In the genomic region with DNA sequence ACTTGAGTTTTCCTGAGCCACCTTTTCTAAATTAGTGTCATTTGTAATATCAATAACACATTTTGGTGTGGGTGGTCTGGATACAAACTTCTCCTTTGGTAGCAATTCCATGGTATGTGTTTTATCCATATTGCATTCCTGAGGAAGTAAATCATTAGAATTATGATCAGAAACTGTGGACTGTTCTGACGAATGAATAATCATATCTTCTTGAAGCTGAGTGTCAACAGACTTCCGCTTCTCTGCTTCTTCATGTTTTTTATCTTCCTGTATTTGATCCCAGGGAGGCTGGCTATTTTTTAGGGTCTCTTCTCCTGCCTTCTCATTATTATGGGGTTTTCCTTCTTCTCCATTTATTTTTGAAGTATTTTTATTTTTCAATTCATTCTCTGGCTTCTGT, we compare ENCODE assay signal across 15 cellular contexts.
A peak's percentile ranks its signal among the peaks of the same experiment; 100 is the strongest.
DNase-seq lines count a peak whose midpoint lies in the region; ATAC-seq, FAIRE-seq and TF ChIP-seq lines count a peak whose summit lies in the region.
"Had no signal": no experiment of that assay in that cellular context is flagged by ENCODE, and none has a peak within 500 bp of the region (broad histone marks: within the 10 kb centered on the region; RNA-seq: fewer than 3 reads in every experiment).

No MANE protein-coding gene starts in this region.

- H3K4me3 ChIP-seq in mammary epithelial cell (replicated peaks in 1 of 3; ENCODE audit: insufficient read depth in 1 of 3, low read depth in 2 of 3, low read length in 3 of 3) = no peak overlapping the region
- H3K4me3 ChIP-seq in osteoblast (ENCODE audit: insufficient read depth, low read length) = no peak overlapping the region
- H3K4me3 ChIP-seq in small intestine (ENCODE audit: low read depth in 1 of 2, low read length in 2 of 2) = no peak overlapping the region
- H3K4me3 ChIP-seq: PC-9, tibial artery had no signal

- intact Hi-C loops in activated CD8-positive, alpha-beta T cell treated with anti-CD3 and anti-CD28 coated beads for 36 hours (cut with micrococcal nuclease) = no loop called here
- intact Hi-C loops in mammary epithelial cell (cut with micrococcal nuclease) = no loop called here

- BruUV-seq in mammary epithelial cell (replicated peaks; lab: Mats Ljungman, UMichigan) = TSS peak; percentile 58

- H3K4me3 Mint-ChIP-seq in activated CD8-positive, alpha-beta T cell treated with anti-CD3 and anti-CD28 coated beads for 36 hours = no peak overlapping the region
- no peak overlapping the region for H3K4me3 Mint-ChIP-seq in activated CD8-positive, alpha-beta T cell treated with anti-CD3 and anti-CD28 coated beads, Interleukin-2, amount 10 ng/mL, durations not matched to agents 7 days and 5 days
- H3K4me3 Mint-ChIP-seq in IgD-negative memory B cell = no peak overlapping the region
- H3K4me3 Mint-ChIP-seq: natural killer cell treated with Interleukin-12 subunit alpha and Interleukin-12 subunit beta and Interleukin-15 and Interleukin-18, amount 100 ng/mL, for 72 hours had no signal

- peak overlapping the region; percentile 34 for H3K27ac Mint-ChIP-seq in activated CD8-positive, alpha-beta T cell treated with anti-CD3 and anti-CD28 coated beads for 36 hours
- H3K27ac Mint-ChIP-seq in activated CD8-positive, alpha-beta T cell treated with anti-CD3 and anti-CD28 coated beads, Interleukin-2, amount 10 ng/mL, durations not matched to agents 7 days and 5 days = no peak overlapping the region
- peak overlapping the region; percentile 1 to 91 (median 87) for H3K27ac Mint-ChIP-seq in IgD-negative memory B cell

- dilution Hi-C loops in mammary epithelial cell (cut with HindIII; ENCODE audit: low sequenced_read_pairs) = no loop called here

- FAIRE-seq in small intestine (lab: Jason Lieb, UNC) = no peak

- H3K36me3 ChIP-seq in mammary epithelial cell (ENCODE audit: insufficient read depth, low read length) (peaks cover 32% of the 10 kb centered on the region), osteoblast (ENCODE audit: insufficient read depth, low read length) (peaks cover 32% of the 10 kb centered on the region), small intestine (ENCODE audit: control insufficient read depth in 2 of 2, insufficient read depth in 2 of 2, low read length in 2 of 2) (peaks cover 0 to 12% of the 10 kb centered on the region in 2 donors)

- H3K27ac ChIP-seq in mammary epithelial cell (ENCODE audit: insufficient read depth, low read depth, low read length) (no peak overlapping the region), osteoblast (ENCODE audit: low read depth, low read length) (peak overlapping the region; percentile 64), small intestine (ENCODE audit: low read depth in 1 of 2, low read length in 1 of 2) (no peak overlapping the region)
- H3K27ac ChIP-seq: PC-9 had no signal

- no peak overlapping the region for H2AFZ ChIP-seq in mammary epithelial cell (ENCODE audit: low read depth, low read length)
- H2AFZ ChIP-seq in osteoblast (ENCODE audit: low read length) = no peak overlapping the region
- H2AFZ ChIP-seq: PC-9 had no signal

- H3K27me3 ChIP-seq in mammary epithelial cell (ENCODE audit: insufficient read depth, low read length) (no peaks in the 10 kb centered on the region), osteoblast (ENCODE audit: insufficient read depth, low read length) (no peaks in the 10 kb centered on the region), small intestine (ENCODE audit: control insufficient read depth in 2 of 2, insufficient read depth in 2 of 2, low read length in 2 of 2) (no peaks in the 10 kb centered on the region)
- H3K27me3 ChIP-seq: tibial artery had no signal

- no peak for DNase-seq in activated CD8-positive, alpha-beta T cell treated with anti-CD3 and anti-CD28 coated beads for 36 hours
- DNase-seq in activated CD8-positive, alpha-beta T cell treated with anti-CD3 and anti-CD28 coated beads, Interleukin-2, amount 10 ng/mL, durations not matched to agents 7 days and 5 days = no peak
- DNase-seq in mammary epithelial cell (no peak), osteoblast (ENCODE audit: insufficient read length, low spot score, missing footprints) (no peak), small intestine (no peak), dermis blood vessel endothelial cell (no peak), T1000 (lab: John Stamatoyannopoulos, UW) (no peak)
- DNase-seq: GDM1, left ventricle myocardium superior, NCI-H146, NCI-H510A treated with DMSO at 0.1 percent for 48 hours, PC-9, tibial artery had no signal

- CTCF ChIA-PET in activated CD8-positive, alpha-beta T cell treated with anti-CD3 and anti-CD28 coated beads for 36 hours (lab: Charles Lee) = interaction anchor here (1.3 to 4.1 kb wide), 4 partner anchors 23 to 506 kb away, joined by 3 to 23 read pairs (median 8); no protein-coding TSS in a partner anchor
- CTCF ChIA-PET in activated CD8-positive, alpha-beta T cell treated with anti-CD3 and anti-CD28 coated beads, Interleukin-2, amount 10 ng/mL, durations not matched to agents 7 days and 5 days (lab: Charles Lee) = interaction anchor here (1.3 to 4.9 kb wide), 5 partner anchors 11 to 506 kb away, joined by 5 to 50 read pairs (median 11); no protein-coding TSS in a partner anchor
- CTCF ChIA-PET in mammary epithelial cell (lab: Charles Lee; ENCODE audit: low non-redundant PET) = no interaction called here

- POLR2A ChIA-PET in activated CD8-positive, alpha-beta T cell treated with anti-CD3 and anti-CD28 coated beads for 36 hours (lab: Charles Lee) = no interaction called here
- POLR2A ChIA-PET in activated CD8-positive, alpha-beta T cell treated with anti-CD3 and anti-CD28 coated beads, Interleukin-2, amount 10 ng/mL, durations not matched to agents 7 days and 5 days (lab: Charles Lee) = no interaction called here

- H3K79me2 ChIP-seq in mammary epithelial cell (ENCODE audit: insufficient read depth, low read length) = peaks cover 64% of the 10 kb centered on the region
- peaks cover 67% of the 10 kb centered on the region for H3K79me2 ChIP-seq in osteoblast (ENCODE audit: insufficient read depth, low read length)

- no peaks in the 10 kb centered on the region for H4K20me1 ChIP-seq in mammary epithelial cell (ENCODE audit: insufficient read depth, low read length)
- H4K20me1 ChIP-seq in osteoblast (ENCODE audit: insufficient read depth, low read length) = peaks cover 19% of the 10 kb centered on the region

- no peaks in the 10 kb centered on the region for H3K27me3 Mint-ChIP-seq in activated CD8-positive, alpha-beta T cell treated with anti-CD3 and anti-CD28 coated beads for 36 hours
- no peaks in the 10 kb centered on the region for H3K27me3 Mint-ChIP-seq in activated CD8-positive, alpha-beta T cell treated with anti-CD3 and anti-CD28 coated beads, Interleukin-2, amount 10 ng/mL, durations not matched to agents 7 days and 5 days (ENCODE audit: low read depth)
- H3K27me3 Mint-ChIP-seq in IgD-negative memory B cell = no peaks in the 10 kb centered on the region
- H3K27me3 Mint-ChIP-seq: natural killer cell treated with Interleukin-12 subunit alpha and Interleukin-12 subunit beta and Interleukin-15 and Interleukin-18, amount 100 ng/mL, for 72 hours had no signal

- no peak for ATAC-seq in activated CD8-positive, alpha-beta T cell treated with anti-CD3 and anti-CD28 coated beads for 36 hours
- no peak for ATAC-seq in activated CD8-positive, alpha-beta T cell treated with anti-CD3 and anti-CD28 coated beads, Interleukin-2, amount 10 ng/mL, durations not matched to agents 7 days and 5 days
- ATAC-seq: natural killer cell treated with Interleukin-12 subunit alpha and Interleukin-12 subunit beta and Interleukin-15 and Interleukin-18, amount 100 ng/mL, for 72 hours had no signal

- H3K9me3 ChIP-seq in mammary epithelial cell (replicated peaks; ENCODE audit: insufficient read depth, low read length) (no peaks in the 10 kb centered on the region), osteoblast (ENCODE audit: low read depth, low read length) (no peaks in the 10 kb centered on the region), small intestine (ENCODE audit: control insufficient read depth, low read depth) (no peaks in the 10 kb centered on the region)
- H3K9me3 ChIP-seq: tibial artery had no signal

- H3K36me3 Mint-ChIP-seq in activated CD8-positive, alpha-beta T cell treated with anti-CD3 and anti-CD28 coated beads for 36 hours (ENCODE audit: low read depth) = peaks cover 46% of the 10 kb centered on the region
- peaks cover 51% of the 10 kb centered on the region for H3K36me3 Mint-ChIP-seq in activated CD8-positive, alpha-beta T cell treated with anti-CD3 and anti-CD28 coated beads, Interleukin-2, amount 10 ng/mL, durations not matched to agents 7 days and 5 days (ENCODE audit: low read depth)
- H3K36me3 Mint-ChIP-seq in IgD-negative memory B cell = peaks cover 11% of the 10 kb centered on the region

- H3K4me2 ChIP-seq in mammary epithelial cell (ENCODE audit: insufficient read depth, low read depth, low read length) (no peak overlapping the region), osteoblast (ENCODE audit: insufficient read depth, low read length) (peak overlapping the region; percentile 10)
- H3K4me2 ChIP-seq: PC-9 had no signal

- H3K9me3 Mint-ChIP-seq in activated CD8-positive, alpha-beta T cell treated with anti-CD3 and anti-CD28 coated beads for 36 hours = peaks cover 5% of the 10 kb centered on the region
- H3K9me3 Mint-ChIP-seq in activated CD8-positive, alpha-beta T cell treated with anti-CD3 and anti-CD28 coated beads, Interleukin-2, amount 10 ng/mL, durations not matched to agents 7 days and 5 days (ENCODE audit: insufficient read depth) = peaks cover 8% of the 10 kb centered on the region
- H3K9me3 Mint-ChIP-seq in IgD-negative memory B cell = no peaks in the 10 kb centered on the region
- H3K9me3 Mint-ChIP-seq: natural killer cell treated with Interleukin-12 subunit alpha and Interleukin-12 subunit beta and Interleukin-15 and Interleukin-18, amount 100 ng/mL, for 72 hours had no signal

- peaks cover 55% of the 10 kb centered on the region for H3K4me1 Mint-ChIP-seq in activated CD8-positive, alpha-beta T cell treated with anti-CD3 and anti-CD28 coated beads for 36 hours (ENCODE audit: low read depth)
- peaks cover 32% of the 10 kb centered on the region for H3K4me1 Mint-ChIP-seq in activated CD8-positive, alpha-beta T cell treated with anti-CD3 and anti-CD28 coated beads, Interleukin-2, amount 10 ng/mL, durations not matched to agents 7 days and 5 days (ENCODE audit: low read depth)
- H3K4me1 Mint-ChIP-seq in IgD-negative memory B cell = peaks cover 38 to 41% (median 41%) of the 10 kb centered on the region in 3 donors

- in situ Hi-C loops in mammary epithelial cell (cut with MboI; ENCODE audit: low sequenced_read_pairs in 2 of 2) = loop anchor here in 1 of 2 donors (10.0 to 25.0 kb wide), 2 partner anchors 410 to 498 kb away; no protein-coding TSS in a partner anchor

- no peak for TF ChIP-seq CTCF in activated CD8-positive, alpha-beta T cell treated with anti-CD3 and anti-CD28 coated beads for 36 hours (IDR thresholded peaks at IDR 0.05)
- TF ChIP-seq CTCF in mammary epithelial cell (conservative IDR thresholded peaks at IDR 0.05 in 1 of 2, IDR thresholded peaks at IDR 0.05 in 1 of 2; ENCODE audit: extremely low read depth in 1 of 2, insufficient read depth in 1 of 2, low read depth in 1 of 2, low read length in 2 of 2) = no peak
- TF ChIP-seq CTCF in osteoblast (IDR thresholded peaks at IDR 0.05; ENCODE audit: extremely low read depth, low read depth, low read length) = no peak

- H3K9ac ChIP-seq in mammary epithelial cell (ENCODE audit: insufficient read depth, low read length) = no peak overlapping the region

- H3K4me1 ChIP-seq in mammary epithelial cell (ENCODE audit: insufficient read depth, low read length) (no peaks in the 10 kb centered on the region), osteoblast (ENCODE audit: insufficient read depth, low read length) (peaks cover 35% of the 10 kb centered on the region), small intestine (ENCODE audit: control insufficient read depth in 2 of 2, insufficient read depth in 1 of 2, low read depth in 1 of 2, low read length in 1 of 2) (no peaks in the 10 kb centered on the region)

- 75% methylated on average over 2 of the region's 2 CpGs for WGBS in mammary epithelial cell (ENCODE audit: low coverage, missing lambda C conversion rate)
- 65 to 86% (median 69%) methylated on average over 2 of the region's 2 CpGs for WGBS in small intestine, 3 donors
